ENCODE assay signal across 8 cellular contexts in genomic region chr14:91573894-91574837, GRCh38.
DNase-seq lines count a peak whose midpoint lies in the region; ATAC-seq and TF ChIP-seq lines count a peak whose summit lies in the region.

No MANE protein-coding gene starts in this region.

- CTCF ChIA-PET in AG04450 (lab: Charles Lee): no interaction called here
- CTCF ChIA-PET in activated CD8-positive, alpha-beta memory T cell treated with anti-CD3 and anti-CD28 coated beads, Interleukin-2, amount 10 ng/mL, durations not matched to agents 7 days and 5 days (lab: Charles Lee): interaction anchor here (0.6 to 1.3 kb wide), 4 partner anchors 12 to 423 kb away, joined by 3 to 4 read pairs (median 3); no protein-coding TSS in a partner anchor

- no peaks in the 10 kb centered on the region for H3K36me3 ChIP-seq in H7 (replicated peaks; ENCODE audit: control insufficient read depth, insufficient read depth, low read length)
- no peaks in the 10 kb centered on the region for H3K36me3 ChIP-seq in effector memory CD4-positive, alpha-beta T cell (ENCODE audit: control insufficient read depth, insufficient read depth, low read length)

- peak overlapping the region; percentile 67 for H3K4me3 Mint-ChIP-seq in activated CD8-positive, alpha-beta memory T cell treated with anti-CD3 and anti-CD28 coated beads, Interleukin-2, amount 10 ng/mL, durations not matched to agents 7 days and 5 days

- POLR2A ChIA-PET in AG04450 (lab: Yijun Ruan, JAX): no interaction called here

- no peaks in the 10 kb centered on the region for H3K27me3 ChIP-seq in AG04450 (ENCODE audit: control insufficient read depth, insufficient read depth, low read length)
- peaks cover 35% of the 10 kb centered on the region for H3K27me3 ChIP-seq in H7 (ENCODE audit: control insufficient read depth, insufficient read depth, low read length)
- H3K27me3 ChIP-seq in effector memory CD4-positive, alpha-beta T cell (replicated peaks; ENCODE audit: control insufficient read depth, insufficient read depth, low read length, poor library complexity, severe bottlenecking): no peaks in the 10 kb centered on the region
- peaks cover 31% of the 10 kb centered on the region for H3K27me3 ChIP-seq in mononuclear cell (ENCODE audit: insufficient read depth, low read length)

- H3K9me3 ChIP-seq in AG04450 (ENCODE audit: control insufficient read depth, insufficient read depth, low read length) (peaks cover 6% of the 10 kb centered on the region; the same call in 1 of the 2 replicates), mononuclear cell (ENCODE audit: low read depth, low read length) (no peaks in the 10 kb centered on the region)
- H3K9me3 ChIP-seq in effector memory CD4-positive, alpha-beta T cell (ENCODE audit: control insufficient read depth, low read length): no peaks in the 10 kb centered on the region

- H3K9me3 Mint-ChIP-seq in activated CD8-positive, alpha-beta memory T cell treated with anti-CD3 and anti-CD28 coated beads, Interleukin-2, amount 10 ng/mL, durations not matched to agents 7 days and 5 days (ENCODE audit: low read depth): peaks cover 2% of the 10 kb centered on the region

- DNase-seq in AG04450 (ENCODE audit: low read depth, low spot score): no peak
- peak; percentile 66 for DNase-seq in H7
- DNase-seq in NCI-H226: peak; percentile 67
- DNase-seq in activated CD8-positive, alpha-beta memory T cell treated with anti-CD3 and anti-CD28 coated beads, Interleukin-2, amount 10 ng/mL, durations not matched to agents 7 days and 5 days: peak; percentile 70
- peak; percentile 41 to 59 (median 45) for DNase-seq in effector memory CD4-positive, alpha-beta T cell
- DNase-seq in stimulated activated CD8-positive, alpha-beta memory T cell treated with anti-CD3 and anti-CD28 coated beads, Interleukin-15, amount 100 ng/mL, for 4 hours (ENCODE audit: low read depth in 2 of 2): peak; percentile 85 to 95

- H3K27me3 Mint-ChIP-seq in activated CD8-positive, alpha-beta memory T cell treated with anti-CD3 and anti-CD28 coated beads, Interleukin-2, amount 10 ng/mL, durations not matched to agents 7 days and 5 days: peaks cover 30% of the 10 kb centered on the region

- peak overlapping the region; percentile 43 for H3K4me3 ChIP-seq in AG04450 (ENCODE audit: low read depth, low read length)
- H3K4me3 ChIP-seq in H7 (ENCODE audit: insufficient read depth, low read depth, low read length): peak overlapping the region; percentile 50
- peak overlapping the region; percentile 68 for H3K4me3 ChIP-seq in effector memory CD4-positive, alpha-beta T cell (ENCODE audit: insufficient read depth, low read depth, low read length, poor library complexity, severe bottlenecking)
- peak overlapping the region; percentile 18 for H3K4me3 ChIP-seq in mononuclear cell (ENCODE audit: low read length)

- peak; percentile 92 for ATAC-seq in activated CD8-positive, alpha-beta memory T cell treated with anti-CD3 and anti-CD28 coated beads, Interleukin-2, amount 10 ng/mL, durations not matched to agents 7 days and 5 days
- ATAC-seq in GM18520 (IDR thresholded peaks at IDR 0.05; ENCODE audit: unreplicated experiment): no peak

- H3K36me3 Mint-ChIP-seq in activated CD8-positive, alpha-beta memory T cell treated with anti-CD3 and anti-CD28 coated beads, Interleukin-2, amount 10 ng/mL, durations not matched to agents 7 days and 5 days: no peaks in the 10 kb centered on the region

- no peak overlapping the region for H3K27ac Mint-ChIP-seq in activated CD8-positive, alpha-beta memory T cell treated with anti-CD3 and anti-CD28 coated beads, Interleukin-2, amount 10 ng/mL, durations not matched to agents 7 days and 5 days

- H3K4me1 ChIP-seq in effector memory CD4-positive, alpha-beta T cell (ENCODE audit: control insufficient read depth, insufficient read depth, low read length, poor library complexity, severe bottlenecking): peaks cover 7% of the 10 kb centered on the region
- H3K4me1 ChIP-seq in mononuclear cell (ENCODE audit: insufficient read depth, low read length): peaks cover 12% of the 10 kb centered on the region

- TF ChIP-seq CTCF in AG04450 (IDR thresholded peaks at IDR 0.05; ENCODE audit: low read depth, low read length): no peak

- H3K27ac ChIP-seq in AG04450 (ENCODE audit: low read depth, low read length): no peak overlapping the region
- H3K27ac ChIP-seq in effector memory CD4-positive, alpha-beta T cell (ENCODE audit: insufficient read depth, low read length, poor library complexity, severe bottlenecking): no peak overlapping the region

- H3K4me1 Mint-ChIP-seq in activated CD8-positive, alpha-beta memory T cell treated with anti-CD3 and anti-CD28 coated beads, Interleukin-2, amount 10 ng/mL, durations not matched to agents 7 days and 5 days: peaks cover 8% of the 10 kb centered on the region

Comparison
In these comparisons a context has a peak if more than half of its experiments do, and no peak if none do; other contexts are left out.
1. H3K4me3 ChIP-seq: peak in every context shown above with its lines; median percentile 68 in effector memory CD4-positive, alpha-beta T cell; 50 in H7; 43 in AG04450; 18 in mononuclear cell.